ENCODE assay signal across 28 cellular contexts in genomic region chr20:56875803-56876202, GRCh38.
"Had no signal": no experiment of that assay in that cellular context is flagged by ENCODE, and none has a peak within 500 bp of the region (broad histone marks: within the 10 kb centered on the region; RNA-seq: fewer than 3 reads in every experiment).

No MANE protein-coding gene starts in this region.

- H3K27me3 Mint-ChIP-seq: activated CD4-positive, alpha-beta memory T cell treated with anti-CD3 and anti-CD28 coated beads for 36 hours; activated CD4-positive, alpha-beta T cell treated with anti-CD3 and anti-CD28 coated beads for 36 hours; activated CD4-positive, alpha-beta T cell treated with anti-CD3 and anti-CD28 coated beads, Interleukin-2, amount 10 ng/mL, durations not matched to agents 24 days and 14 days; activated CD8-positive, alpha-beta memory T cell treated with anti-CD3 and anti-CD28 coated beads, Interleukin-2, amount 10 ng/mL, durations not matched to agents 7 days and 5 days had no signal

- H3K27me3 ChIP-seq: body of pancreas, foreskin keratinocyte, gastrocnemius medialis had no signal

- H3K9me3 ChIP-seq: body of pancreas, gastrocnemius medialis had no signal

- ATAC-seq: activated CD4-positive, alpha-beta T cell treated with anti-CD3 and anti-CD28 coated beads for 36 hours; activated CD8-positive, alpha-beta memory T cell treated with anti-CD3 and anti-CD28 coated beads, Interleukin-2, amount 10 ng/mL, durations not matched to agents 7 days and 5 days; activated CD8-positive, alpha-beta T cell treated with anti-CD3 and anti-CD28 coated beads, Interleukin-2, amount 10 ng/mL, durations not matched to agents 7 days and 5 days; activated T-cell treated with anti-CD3 and anti-CD28 coated beads, Interleukin-2, amount 50 U/mL, for 72 hours; body of pancreas; effector memory CD8-positive, alpha-beta T cell; gastrocnemius medialis; heart left ventricle had no signal

- H3K4me1 ChIP-seq: body of pancreas, esophagus muscularis mucosa, foreskin keratinocyte, gastrocnemius medialis, heart left ventricle had no signal

- H3K9me3 Mint-ChIP-seq: activated CD4-positive, alpha-beta memory T cell treated with anti-CD3 and anti-CD28 coated beads for 36 hours; activated CD4-positive, alpha-beta T cell treated with anti-CD3 and anti-CD28 coated beads, Interleukin-2, amount 10 ng/mL, durations not matched to agents 24 days and 14 days had no signal

- DNase-seq: activated CD4-positive, alpha-beta memory T cell treated with anti-CD3 and anti-CD28 coated beads for 36 hours; activated CD4-positive, alpha-beta T cell treated with anti-CD3 and anti-CD28 coated beads for 36 hours; activated CD4-positive, alpha-beta T cell treated with anti-CD3 and anti-CD28 coated beads, Interleukin-2, amount 10 ng/mL, durations not matched to agents 24 days and 14 days; activated CD4-positive, CD25-positive, alpha-beta regulatory T cell; activated CD4-positive, CD25-positive, alpha-beta regulatory T cell treated with anti-CD3 and anti-CD28 coated beads, Interleukin-2, amount 50 U/mL, for 72 hours; activated CD8-positive, alpha-beta memory T cell treated with anti-CD3 and anti-CD28 coated beads, Interleukin-2, amount 10 ng/mL, durations not matched to agents 7 days and 5 days; activated CD8-positive, alpha-beta memory T cell treated with anti-CD3 and anti-CD28 coated beads, Interleukin-2, amount 50 U/mL, for 4 hours; activated CD8-positive, alpha-beta T cell treated with anti-CD3 and anti-CD28 coated beads, Interleukin-2, amount 10 ng/mL, durations not matched to agents 7 days and 5 days; activated gamma-delta T cell; activated naive CD4-positive, alpha-beta T cell treated with anti-CD3 and anti-CD28 coated beads, Interleukin-2, amount 50 U/mL, for 16 hours; activated naive CD4-positive, alpha-beta T cell treated with Interleukin-2 at 50 U/mL for 16 hours; activated T-cell treated with anti-CD3 and anti-CD28 coated beads, Interleukin-2, amount 50 U/mL, for 1 hour; activated T-cell treated with anti-CD3 and anti-CD28 coated beads, Interleukin-2, amount 50 U/mL, for 72 hours; anterior cingulate cortex; caudate nucleus; cortex of kidney; dermis blood vessel endothelial cell; effector CD4-positive, alpha-beta T cell; effector memory CD8-positive, alpha-beta T cell; erythroblast; gastrocnemius medialis; glutamatergic neuron; heart left ventricle; T-helper 2 cell had no signal

- H3K4me1 Mint-ChIP-seq: activated CD4-positive, alpha-beta T cell treated with anti-CD3 and anti-CD28 coated beads for 36 hours; activated CD4-positive, alpha-beta T cell treated with anti-CD3 and anti-CD28 coated beads, Interleukin-2, amount 10 ng/mL, durations not matched to agents 24 days and 14 days; activated CD8-positive, alpha-beta memory T cell treated with anti-CD3 and anti-CD28 coated beads, Interleukin-2, amount 10 ng/mL, durations not matched to agents 7 days and 5 days had no signal

- H3K4me3 Mint-ChIP-seq: activated CD4-positive, alpha-beta memory T cell treated with anti-CD3 and anti-CD28 coated beads for 36 hours; activated CD4-positive, alpha-beta T cell treated with anti-CD3 and anti-CD28 coated beads for 36 hours; activated CD4-positive, alpha-beta T cell treated with anti-CD3 and anti-CD28 coated beads, Interleukin-2, amount 10 ng/mL, durations not matched to agents 24 days and 14 days; activated CD8-positive, alpha-beta memory T cell treated with anti-CD3 and anti-CD28 coated beads, Interleukin-2, amount 10 ng/mL, durations not matched to agents 7 days and 5 days; activated CD8-positive, alpha-beta T cell treated with anti-CD3 and anti-CD28 coated beads, Interleukin-2, amount 10 ng/mL, durations not matched to agents 7 days and 5 days; activated naive CD8-positive, alpha-beta T cell; activated T-cell treated with anti-CD3 and anti-CD28 coated beads, Interleukin-2, amount 50 U/mL, for 72 hours; effector memory CD8-positive, alpha-beta T cell had no signal

- H3K4me3 ChIP-seq: body of pancreas, esophagus muscularis mucosa, gastrocnemius medialis, heart left ventricle had no signal

- H3K36me3 Mint-ChIP-seq: activated CD4-positive, alpha-beta memory T cell treated with anti-CD3 and anti-CD28 coated beads for 36 hours; activated CD8-positive, alpha-beta memory T cell treated with anti-CD3 and anti-CD28 coated beads, Interleukin-2, amount 10 ng/mL, durations not matched to agents 7 days and 5 days; activated naive CD8-positive, alpha-beta T cell had no signal

- H3K27ac Mint-ChIP-seq: activated CD4-positive, alpha-beta memory T cell treated with anti-CD3 and anti-CD28 coated beads for 36 hours; activated CD4-positive, alpha-beta T cell treated with anti-CD3 and anti-CD28 coated beads for 36 hours; activated CD4-positive, alpha-beta T cell treated with anti-CD3 and anti-CD28 coated beads, Interleukin-2, amount 10 ng/mL, durations not matched to agents 24 days and 14 days; activated CD8-positive, alpha-beta memory T cell treated with anti-CD3 and anti-CD28 coated beads, Interleukin-2, amount 10 ng/mL, durations not matched to agents 7 days and 5 days; activated CD8-positive, alpha-beta T cell treated with anti-CD3 and anti-CD28 coated beads, Interleukin-2, amount 10 ng/mL, durations not matched to agents 7 days and 5 days; activated naive CD8-positive, alpha-beta T cell; activated T-cell treated with anti-CD3 and anti-CD28 coated beads, Interleukin-2, amount 50 U/mL, for 72 hours; effector memory CD8-positive, alpha-beta T cell had no signal

- H3K36me3 ChIP-seq: esophagus muscularis mucosa, gastrocnemius medialis, heart left ventricle had no signal

- H3K27ac ChIP-seq: body of pancreas, esophagus muscularis mucosa, foreskin keratinocyte, gastrocnemius medialis, heart left ventricle had no signal
